ENCODE assay signal across 11 cellular contexts in genomic region chr15:73476704-73477216, GRCh38. TPM values are rescaled to one million over a fixed set of nuclear protein-coding genes. Genes with fewer than 3 reads are reported as not detected.
"Had no signal": no experiment of that assay in that cellular context is flagged by ENCODE, and none has a peak within 500 bp of the region (broad histone marks: within the 10 kb centered on the region; RNA-seq: fewer than 3 reads in every experiment).

No MANE protein-coding gene starts in this region.

- H3K27ac Mint-ChIP-seq: IgD-negative memory B cell had no signal

- H3K4me2 ChIP-seq: KMS-11 had no signal

- H3K36me3 Mint-ChIP-seq: IgD-negative memory B cell had no signal

- FAIRE-seq: HepG2, HTR-8/SVneo had no signal

- DNase-seq: IMR-90, Karpas-422, KBM-7, KG1 had no signal

- H3K9ac ChIP-seq: KMS-11 had no signal

- H3K27ac ChIP-seq: HL-60, KMS-11 had no signal

- ATAC-seq: HepG2 had no signal

- H3K4me3 Mint-ChIP-seq: IgD-negative memory B cell had no signal

RNA-seq across cellular contexts. Expression of gene REC114, which starts 33.8 kb away (rescaled TPM):
- total RNA-seq: HepG2, HT-29, HT1080, IMR-90 had no signal
- polyA plus RNA-seq: HepG2, IgD-negative memory B cell, IMR-90 had no signal
